ENCODE assay signal across 20 cellular contexts in the genomic region with DNA sequence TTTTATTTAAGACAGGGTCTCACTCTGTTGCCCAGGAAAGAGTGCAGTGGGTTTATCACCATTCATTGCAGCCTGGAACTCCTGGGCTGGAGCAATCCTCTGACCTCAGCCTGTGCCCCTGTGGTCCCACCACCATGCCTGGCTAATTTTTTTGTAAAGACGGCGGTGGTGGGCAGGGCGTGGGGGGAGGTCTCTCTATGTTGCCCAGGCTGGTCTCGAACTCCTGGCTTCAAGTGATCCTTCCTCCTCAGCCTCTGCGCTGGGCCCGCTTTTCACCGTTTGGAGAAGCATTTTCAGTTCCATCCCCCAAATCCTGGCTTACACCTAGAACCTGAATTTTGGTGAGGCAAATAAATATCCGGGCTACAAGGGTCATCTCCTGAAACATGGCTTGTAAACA.
"Had no signal": no experiment of that assay in that cellular context is flagged by ENCODE, and none has a peak within 500 bp of the region (broad histone marks: within the 10 kb centered on the region; RNA-seq: fewer than 3 reads in every experiment).

No MANE protein-coding gene starts in this region.

- DNase-seq: activated B cell treated with CpG ODN at 0.5 μM for 24 hours; activated CD4-positive, alpha-beta memory T cell treated with anti-CD3 and anti-CD28 coated beads, Interleukin-2, amount 10 ng/mL, durations not matched to agents 7 days and 5 days; activated CD4-positive, alpha-beta T cell treated with anti-CD3 and anti-CD28 coated beads for 1 hour; activated CD4-positive, alpha-beta T cell treated with anti-CD3 and anti-CD28 coated beads, Interleukin-2, amount 50 U/mL, for 1 hour; activated gamma-delta T cell treated with Interleukin-2 at 50 U/mL for 16 hours; activated naive CD4-positive, alpha-beta T cell treated with anti-CD3 and anti-CD28 coated beads, Interleukin-2, amount 10 ng/mL, durations not matched to agents 7 days and 5 days; activated naive CD8-positive, alpha-beta T cell treated with anti-CD3 and anti-CD28 coated beads for 36 hours; activated T-cell treated with anti-CD3 and anti-CD28 coated beads for 4 hours; activated T-cell treated with anti-CD3 and anti-CD28 coated beads, Interleukin-2, amount 50 U/mL, for 48 hours; MG63; MV-4-11; NCI-H1436; NCI-H1694 treated with DMSO at 0.1 percent for 48 hours; NCI-H2029 treated with DMSO at 0.1 percent for 48 hours; NCI-H345; NCI-H510A; NCI-H69; SHP77 treated with DMSO at 0.1 percent for 48 hours had no signal

- H3K27me3 ChIP-seq: MG63 had no signal

- H3K9me3 Mint-ChIP-seq: activated B cell treated with CpG ODN at 0.5 μM for 24 hours; activated CD4-positive, alpha-beta memory T cell treated with anti-CD3 and anti-CD28 coated beads, Interleukin-2, amount 10 ng/mL, durations not matched to agents 7 days and 5 days; activated naive CD4-positive, alpha-beta T cell treated with anti-CD3 and anti-CD28 coated beads, Interleukin-2, amount 10 ng/mL, durations not matched to agents 7 days and 5 days; activated T-helper 2 cell treated with anti-CD3 and anti-CD28 coated beads, Interferon-gamma antibody, Interleukin-2, Interleukin-4, amounts not matched to agents 10 μg/mL and 5 μg/mL and 100 μg/mL, durations not matched to agents 14 hours and 24 hours and 36 hours; T-helper 1 cell treated with Interleukin-12 subunit alpha and Interleukin-12 subunit beta and Interleukin-4 antibody, amounts not matched to agents 30 μg/mL and 1 μg/mL, for 36 hours had no signal

- H3K9me3 ChIP-seq: MG63 had no signal

- H3K27me3 Mint-ChIP-seq: activated B cell treated with CpG ODN at 0.5 μM for 24 hours; activated CD4-positive, alpha-beta memory T cell treated with anti-CD3 and anti-CD28 coated beads, Interleukin-2, amount 10 ng/mL, durations not matched to agents 7 days and 5 days; activated naive CD4-positive, alpha-beta T cell treated with anti-CD3 and anti-CD28 coated beads, Interleukin-2, amount 10 ng/mL, durations not matched to agents 7 days and 5 days; activated naive CD8-positive, alpha-beta T cell treated with anti-CD3 and anti-CD28 coated beads for 36 hours had no signal
